2 cellular contexts compared by ENCODE assay signal in the genomic region with DNA sequence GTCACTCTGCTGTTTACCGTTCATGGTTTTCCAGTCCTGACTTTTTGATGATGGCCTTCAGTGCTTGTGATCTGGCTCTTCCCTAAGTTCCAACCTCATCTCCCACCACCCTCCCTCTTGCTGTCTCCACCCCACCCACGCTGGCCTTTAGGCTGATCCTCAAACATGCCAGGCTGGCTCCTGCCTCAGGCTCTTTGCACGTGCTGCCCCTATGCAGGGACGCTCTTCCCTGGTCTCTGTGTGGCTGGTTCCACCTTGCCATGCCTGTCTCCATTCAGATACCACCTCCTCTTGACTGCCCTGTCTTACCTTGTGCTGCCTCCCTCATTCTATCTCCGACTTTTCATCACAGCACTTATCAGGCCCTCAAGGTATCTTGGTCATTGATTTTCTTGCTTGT.
TF ChIP-seq lines count a peak whose summit lies in the region.

No MANE protein-coding gene starts in this region.

TF ChIP-seq in HEK293, 187 proteins besides CTCF, POLR2A, EP300 and RAD21:
- TF ChIP-seq, protein P1, sequence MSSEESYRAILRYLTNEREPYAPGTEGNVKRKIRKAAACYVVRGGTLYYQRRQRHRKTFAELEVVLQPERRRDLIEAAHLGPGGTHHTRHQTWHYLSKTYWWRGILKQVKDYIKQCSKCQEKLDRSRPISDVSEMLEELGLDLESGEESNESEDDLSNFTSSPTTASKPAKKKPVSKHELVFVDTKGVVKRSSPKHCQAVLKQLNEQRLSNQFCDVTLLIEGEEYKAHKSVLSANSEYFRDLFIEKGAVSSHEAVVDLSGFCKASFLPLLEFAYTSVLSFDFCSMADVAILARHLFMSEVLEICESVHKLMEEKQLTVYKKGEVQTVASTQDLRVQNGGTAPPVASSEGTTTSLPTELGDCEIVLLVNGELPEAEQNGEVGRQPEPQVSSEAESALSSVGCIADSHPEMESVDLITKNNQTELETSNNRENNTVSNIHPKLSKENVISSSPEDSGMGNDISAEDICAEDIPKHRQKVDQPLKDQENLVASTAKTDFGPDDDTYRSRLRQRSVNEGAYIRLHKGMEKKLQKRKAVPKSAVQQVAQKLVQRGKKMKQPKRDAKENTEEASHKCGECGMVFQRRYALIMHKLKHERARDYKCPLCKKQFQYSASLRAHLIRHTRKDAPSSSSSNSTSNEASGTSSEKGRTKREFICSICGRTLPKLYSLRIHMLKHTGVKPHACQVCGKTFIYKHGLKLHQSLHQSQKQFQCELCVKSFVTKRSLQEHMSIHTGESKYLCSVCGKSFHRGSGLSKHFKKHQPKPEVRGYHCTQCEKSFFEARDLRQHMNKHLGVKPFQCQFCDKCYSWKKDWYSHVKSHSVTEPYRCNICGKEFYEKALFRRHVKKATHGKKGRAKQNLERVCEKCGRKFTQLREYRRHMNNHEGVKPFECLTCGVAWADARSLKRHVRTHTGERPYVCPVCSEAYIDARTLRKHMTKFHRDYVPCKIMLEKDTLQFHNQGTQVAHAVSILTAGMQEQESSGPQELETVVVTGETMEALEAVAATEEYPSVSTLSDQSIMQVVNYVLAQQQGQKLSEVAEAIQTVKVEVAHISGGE (tag by site-specific recombination; conservative IDR thresholded peaks at IDR 0.05; ENCODE audit: low read depth): no peak
- peak; percentile 78 for TF ChIP-seq ZNF623 (tag by site-specific recombination; IDR thresholded peaks at IDR 0.05)

TF ChIP-seq in IMR-90, 13 proteins besides CTCF, POLR2A, EP300 and RAD21 (continued from another document):
- TF ChIP-seq, protein P2, sequence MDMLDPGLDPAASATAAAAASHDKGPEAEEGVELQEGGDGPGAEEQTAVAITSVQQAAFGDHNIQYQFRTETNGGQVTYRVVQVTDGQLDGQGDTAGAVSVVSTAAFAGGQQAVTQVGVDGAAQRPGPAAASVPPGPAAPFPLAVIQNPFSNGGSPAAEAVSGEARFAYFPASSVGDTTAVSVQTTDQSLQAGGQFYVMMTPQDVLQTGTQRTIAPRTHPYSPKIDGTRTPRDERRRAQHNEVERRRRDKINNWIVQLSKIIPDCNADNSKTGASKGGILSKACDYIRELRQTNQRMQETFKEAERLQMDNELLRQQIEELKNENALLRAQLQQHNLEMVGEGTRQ (IDR thresholded peaks at IDR 0.05; ENCODE audit: low read depth, low read length): no peak
- TF ChIP-seq RFX5 (IDR thresholded peaks at IDR 0.05; ENCODE audit: low read depth, low read length): no peak
